In genomic region chr3:113948015-113948917, GRCh38 we compare ENCODE assay signal across 8 cellular contexts. TPM values are rescaled to one million over a fixed set of nuclear protein-coding genes. Genes with fewer than 3 reads are reported as not detected.
DNase-seq lines count a peak whose midpoint lies in the region; ATAC-seq and TF ChIP-seq lines count a peak whose summit lies in the region.

No MANE protein-coding gene starts in this region.

- H3K4me1 ChIP-seq in A673 (ENCODE audit: insufficient read depth, low read length, poor library complexity, severe bottlenecking): no peaks in the 10 kb centered on the region

- H3K27me3 Mint-ChIP-seq in activated T-cell treated with anti-CD3 and anti-CD28 coated beads, Interleukin-2, amount 50 U/mL, for 4 hours (ENCODE audit: low read depth): peaks cover 10% of the 10 kb centered on the region
- peaks cover 67% of the 10 kb centered on the region for H3K27me3 Mint-ChIP-seq in osteocyte (ENCODE audit: unreplicated experiment)

- peak; percentile 26 for DNase-seq in A673 (ENCODE audit: low spot score)
- peak; percentile 40 to 68 for DNase-seq in NCI-H524 (lab: John Stamatoyannopoulos, UW)
- no peak for DNase-seq in activated T-cell treated with anti-CD3 and anti-CD28 coated beads, Interleukin-2, amount 50 U/mL, for 4 hours
- no peak for DNase-seq in fibroblast of villous mesenchyme (ENCODE audit: low read depth)
- DNase-seq in osteocyte (ENCODE audit: extremely low spot score, unreplicated experiment): no peak
- no peak for DNase-seq in NCI-H187 (lab: John Stamatoyannopoulos, UW)

- peaks cover 5% of the 10 kb centered on the region for H3K36me3 Mint-ChIP-seq in activated T-cell treated with anti-CD3 and anti-CD28 coated beads, Interleukin-2, amount 50 U/mL, for 4 hours (ENCODE audit: insufficient read depth)
- H3K36me3 Mint-ChIP-seq in osteocyte (ENCODE audit: unreplicated experiment): no peaks in the 10 kb centered on the region

- no TSS peak for BruUV-seq in A673 (replicated peaks; lab: Mats Ljungman, UMichigan)

- TF ChIP-seq CTCF in A673 (conservative IDR thresholded peaks at IDR 0.05; ENCODE audit: low read depth, low read length) (no peak), fibroblast of villous mesenchyme (IDR thresholded peaks at IDR 0.05; ENCODE audit: insufficient read depth, low read depth, low read length) (no peak), osteocyte (IDR thresholded peaks at IDR 0.05) (no peak)

- H3K4me3 Mint-ChIP-seq in activated T-cell treated with anti-CD3 and anti-CD28 coated beads, Interleukin-2, amount 50 U/mL, for 4 hours: peak overlapping the region; percentile 71
- H3K4me3 Mint-ChIP-seq in osteocyte (ENCODE audit: unreplicated experiment): peak overlapping the region; percentile 60

- peaks cover 12% of the 10 kb centered on the region for H3K4me1 Mint-ChIP-seq in activated T-cell treated with anti-CD3 and anti-CD28 coated beads, Interleukin-2, amount 50 U/mL, for 4 hours (ENCODE audit: low read depth)
- peaks cover 9% of the 10 kb centered on the region for H3K4me1 Mint-ChIP-seq in osteocyte (ENCODE audit: unreplicated experiment)

- intact Hi-C loops in A673 (cut with micrococcal nuclease; ENCODE audit: unreplicated experiment): no loop called here

- POLR2A ChIA-PET in A673 (lab: Charles Lee; ENCODE audit: low non-redundant PET): no interaction called here

- no peaks in the 10 kb centered on the region for H3K9me3 ChIP-seq in A673 (ENCODE audit: low read depth, low read length, poor library complexity, severe bottlenecking)

- H3K9me3 Mint-ChIP-seq in activated T-cell treated with anti-CD3 and anti-CD28 coated beads, Interleukin-2, amount 50 U/mL, for 4 hours: no peaks in the 10 kb centered on the region
- H3K9me3 Mint-ChIP-seq in osteocyte (ENCODE audit: unreplicated experiment): no peaks in the 10 kb centered on the region

- H3K27me3 ChIP-seq in A673 (replicated peaks; ENCODE audit: insufficient read depth, low read depth, low read length, poor library complexity): peaks cover 43% of the 10 kb centered on the region

- peak overlapping the region; percentile 46 for H3K4me3 ChIP-seq in A673 (ENCODE audit: low read depth, low read length, poor library complexity, severe bottlenecking)
- peak overlapping the region; percentile 67 for H3K4me3 ChIP-seq in fibroblast of villous mesenchyme (ENCODE audit: low read depth, low read length)

- no peak overlapping the region for H3K27ac ChIP-seq in A673 (ENCODE audit: low read depth, low read length, poor library complexity, severe bottlenecking)

- H3K27ac Mint-ChIP-seq in osteocyte (ENCODE audit: unreplicated experiment): no peak overlapping the region

- ATAC-seq in GM18520 (IDR thresholded peaks at IDR 0.05; ENCODE audit: unreplicated experiment) (peak; percentile 19), HG03025 (IDR thresholded peaks at IDR 0.05; ENCODE audit: low FRiP score, unreplicated experiment) (peak; percentile 42)
- ATAC-seq in activated T-cell treated with anti-CD3 and anti-CD28 coated beads, Interleukin-2, amount 50 U/mL, for 4 hours: peak; percentile 38 to 44

- H3K36me3 ChIP-seq in A673 (ENCODE audit: insufficient read depth, low read length, poor library complexity, severe bottlenecking): no peaks in the 10 kb centered on the region

- CTCF ChIA-PET in A673 (lab: Charles Lee): no interaction called here

RNA-seq across cellular contexts. Expression of gene ZDHHC23, which starts 0.5 kb away (rescaled TPM):
- total RNA-seq in A673 (2021): 0.74 and 1.1 TPM in 2 replicates
- total RNA-seq in activated T-cell treated with anti-CD3 and anti-CD28 coated beads, Interleukin-2, amount 50 U/mL, for 4 hours: 1 to 10 TPM; 2.8 to 3.9 (median 3.8) TPM
- total RNA-seq in fibroblast of villous mesenchyme: 0.32 and 0.43 TPM in 2 replicates
- total RNA-seq in osteocyte: 0.18 and 0.27 TPM in 2 replicates

Comparison
In these comparisons a context has a peak if more than half of its experiments do, and no peak if none do; other contexts are left out.
1. DNase-seq: peak in A673 (single experiment) and NCI-H524 (2 of 2); none in activated T-cell treated with anti-CD3 and anti-CD28 coated beads, Interleukin-2, amount 50 U/mL, for 4 hours (single experiment), fibroblast of villous mesenchyme (single experiment), osteocyte (single experiment) and NCI-H187 (0 of 2).
2. Peak in every context shown above with its lines, with median percentiles within 50 percentile points of each other: ATAC-seq.